Comparison of ENCODE assay signal across 8 cellular contexts in genomic region chr15:60479711-60480110, GRCh38. TPM values are rescaled to one million over a fixed set of nuclear protein-coding genes. Genes with fewer than 3 reads are reported as not detected.
DNase-seq lines count a peak whose midpoint lies in the region; ATAC-seq, FAIRE-seq and TF ChIP-seq lines count a peak whose summit lies in the region.

No MANE protein-coding gene starts in this region.

- H3K4me3 ChIP-seq in MG63, result peak overlapping the region; percentile 86

- H3K36me3 Mint-ChIP-seq in Calu3 (ENCODE audit: insufficient read depth, unreplicated experiment) (peaks cover 31% of the 10 kb centered on the region), chondrocyte (ENCODE audit: low read depth) (peaks cover 1% of the 10 kb centered on the region)
- H3K36me3 Mint-ChIP-seq in natural killer cell treated with Interleukin-12 subunit alpha and Interleukin-12 subunit beta and Interleukin-15 and Interleukin-18, amount 100 ng/mL, for 72 hours, result peaks cover 11% of the 10 kb centered on the region

- FAIRE-seq in RCC 7860 (lab: Jason Lieb, UNC), result no peak

- no peaks in the 10 kb centered on the region for H3K9me3 ChIP-seq in MG63

- TF ChIP-seq CTCF in Calu3 (IDR thresholded peaks at IDR 0.05; ENCODE audit: unreplicated experiment) (no peak), chondrocyte (IDR thresholded peaks at IDR 0.05) (no peak)

- H3K4me1 Mint-ChIP-seq in Calu3 (ENCODE audit: low read depth, unreplicated experiment), result peaks cover 41% of the 10 kb centered on the region
- peaks cover 34% of the 10 kb centered on the region for H3K4me1 Mint-ChIP-seq in chondrocyte (ENCODE audit: low read depth)
- H3K4me1 Mint-ChIP-seq in natural killer cell treated with Interleukin-12 subunit alpha and Interleukin-12 subunit beta and Interleukin-15 and Interleukin-18, amount 100 ng/mL, for 72 hours (ENCODE audit: low read depth in 2 of 2), result peaks cover 33 to 42% of the 10 kb centered on the region in 2 donors

- no peak for DNase-seq in Calu3
- DNase-seq in MG63, result no peak
- DNase-seq in chondrocyte (ENCODE audit: low spot score), result no peak
- no peak for DNase-seq in natural killer cell treated with Interleukin-12 subunit alpha and Interleukin-12 subunit beta and Interleukin-15 and Interleukin-18, amount 100 ng/mL, for 72 hours (ENCODE audit: low spot score)
- DNase-seq in GDM1 (lab: John Stamatoyannopoulos, UW), result no peak
- DNase-seq in A172 (ENCODE audit: low spot score), result no peak
- no peak for DNase-seq in RCC 7860 (ENCODE audit: low spot score)

- H3K4me3 Mint-ChIP-seq in Calu3 (ENCODE audit: low read depth, unreplicated experiment) (peak overlapping the region; percentile 98), chondrocyte (ENCODE audit: unreplicated experiment) (peak overlapping the region; percentile 92)
- peak overlapping the region; percentile 99 for H3K4me3 Mint-ChIP-seq in natural killer cell treated with Interleukin-12 subunit alpha and Interleukin-12 subunit beta and Interleukin-15 and Interleukin-18, amount 100 ng/mL, for 72 hours

- H3K27ac Mint-ChIP-seq in Calu3 (ENCODE audit: unreplicated experiment) (peak overlapping the region; percentile 97), chondrocyte (ENCODE audit: unreplicated experiment) (no peak overlapping the region)
- peak overlapping the region; percentile 92 to 96 for H3K27ac Mint-ChIP-seq in natural killer cell treated with Interleukin-12 subunit alpha and Interleukin-12 subunit beta and Interleukin-15 and Interleukin-18, amount 100 ng/mL, for 72 hours

- no peaks in the 10 kb centered on the region for H3K27me3 Mint-ChIP-seq in Calu3 (ENCODE audit: unreplicated experiment)
- H3K27me3 Mint-ChIP-seq in chondrocyte (ENCODE audit: low read depth), result no peaks in the 10 kb centered on the region
- H3K27me3 Mint-ChIP-seq in natural killer cell treated with Interleukin-12 subunit alpha and Interleukin-12 subunit beta and Interleukin-15 and Interleukin-18, amount 100 ng/mL, for 72 hours, result no peaks in the 10 kb centered on the region

- intact Hi-C loops in Calu3 (cut with micrococcal nuclease; ENCODE audit: unreplicated experiment), result no loop called here

- no peak for ATAC-seq in natural killer cell treated with Interleukin-12 subunit alpha and Interleukin-12 subunit beta and Interleukin-15 and Interleukin-18, amount 100 ng/mL, for 72 hours
- ATAC-seq in GM19328 (IDR thresholded peaks at IDR 0.05; ENCODE audit: unreplicated experiment), result no peak

- H3K9me3 Mint-ChIP-seq in Calu3 (ENCODE audit: low read depth, unreplicated experiment) (no peaks in the 10 kb centered on the region), chondrocyte (ENCODE audit: low read depth) (no peaks in the 10 kb centered on the region)
- no peaks in the 10 kb centered on the region for H3K9me3 Mint-ChIP-seq in natural killer cell treated with Interleukin-12 subunit alpha and Interleukin-12 subunit beta and Interleukin-15 and Interleukin-18, amount 100 ng/mL, for 72 hours

- CTCF ChIA-PET in Calu3 (lab: Charles Lee), result interaction anchor here (0.6 to 1.7 kb wide), 3 partner anchors 41 to 453 kb away, joined by 3 to 4 read pairs (median 3); no protein-coding TSS in a partner anchor

- peaks cover 19% of the 10 kb centered on the region for H3K36me3 ChIP-seq in MG63

- no TSS peak for BruUV-seq in Calu3 (replicated peaks; lab: Mats Ljungman, UMichigan)

- H3K27me3 ChIP-seq in MG63, result no peaks in the 10 kb centered on the region

RNA-seq across cellular contexts. Expression of gene ICE2, which starts 0.8 kb away (rescaled TPM):
- total RNA-seq in Calu3 (2022), result 74.2 and 76.7 TPM in 2 replicates
- 14.5 and 26.2 TPM in 2 replicates for total RNA-seq in MG63 (2014; rRNA removed; shearing (Covaris generic); ENCODE audit: low replicate concordance)
- total RNA-seq in chondrocyte, result 32.1 to 42.8 TPM (median 37.3 TPM) in 3 replicates
- 10 to 100 TPM; 38.9 to 79.4 TPM for total RNA-seq in natural killer cell treated with Interleukin-12 subunit alpha and Interleukin-12 subunit beta and Interleukin-15 and Interleukin-18, amount 100 ng/mL, for 72 hours
- total RNA-seq in A172 (2014; rRNA removed; shearing (Covaris generic)), result 29.2 and 31.9 TPM in 2 replicates
